Comparison of ENCODE assay signal across 1 cellular context in the genomic region with DNA sequence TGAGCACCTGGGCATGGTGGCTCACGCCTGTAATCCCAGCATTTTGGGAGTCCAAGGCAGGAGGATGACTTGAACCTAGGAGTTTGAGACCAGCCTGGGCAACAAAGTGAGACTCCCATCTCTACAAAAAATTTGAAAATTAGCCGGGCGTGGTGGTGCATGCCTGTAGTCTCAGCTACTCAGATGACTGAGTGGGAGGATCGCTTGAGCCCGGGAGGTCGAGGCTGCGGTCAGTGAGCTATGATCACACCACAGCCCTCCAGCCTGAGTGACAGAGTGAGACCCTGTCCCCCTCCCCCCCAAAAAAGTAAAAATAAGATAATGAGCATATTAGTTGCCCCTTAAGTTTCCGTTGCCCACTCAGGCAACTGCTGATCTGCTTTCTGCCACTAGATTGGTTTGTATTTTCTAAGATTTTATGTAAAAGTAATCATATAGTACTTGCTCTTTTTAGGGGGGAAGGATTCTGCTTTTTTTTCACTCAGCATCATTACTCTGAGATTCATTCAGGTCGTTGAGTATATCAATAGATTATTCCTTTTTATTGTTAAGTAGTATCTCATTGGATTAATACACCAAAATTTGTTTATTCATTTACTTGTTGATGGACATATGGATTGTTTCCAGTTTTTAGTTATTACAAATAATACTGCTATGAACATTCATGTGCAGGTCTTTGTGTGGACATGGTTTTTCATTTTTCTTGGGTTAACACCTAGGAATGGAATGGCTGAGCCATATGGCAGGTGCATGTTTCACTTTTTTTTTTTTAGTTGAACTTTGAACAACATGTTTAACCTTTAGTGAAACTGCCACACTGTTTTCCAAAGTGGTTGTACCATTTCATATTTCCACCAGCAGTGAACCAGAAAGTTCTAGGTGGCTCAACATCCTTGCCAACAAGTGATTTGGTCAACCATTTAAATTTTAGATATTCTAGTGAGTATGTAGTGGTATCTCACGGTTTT.
TF ChIP-seq lines count a peak whose summit lies in the region.

No MANE protein-coding gene starts in this region.

TF ChIP-seq in K562, 482 proteins besides CTCF, POLR2A, EP300 and RAD21 (continued from another document):
- TF ChIP-seq, protein P1, sequence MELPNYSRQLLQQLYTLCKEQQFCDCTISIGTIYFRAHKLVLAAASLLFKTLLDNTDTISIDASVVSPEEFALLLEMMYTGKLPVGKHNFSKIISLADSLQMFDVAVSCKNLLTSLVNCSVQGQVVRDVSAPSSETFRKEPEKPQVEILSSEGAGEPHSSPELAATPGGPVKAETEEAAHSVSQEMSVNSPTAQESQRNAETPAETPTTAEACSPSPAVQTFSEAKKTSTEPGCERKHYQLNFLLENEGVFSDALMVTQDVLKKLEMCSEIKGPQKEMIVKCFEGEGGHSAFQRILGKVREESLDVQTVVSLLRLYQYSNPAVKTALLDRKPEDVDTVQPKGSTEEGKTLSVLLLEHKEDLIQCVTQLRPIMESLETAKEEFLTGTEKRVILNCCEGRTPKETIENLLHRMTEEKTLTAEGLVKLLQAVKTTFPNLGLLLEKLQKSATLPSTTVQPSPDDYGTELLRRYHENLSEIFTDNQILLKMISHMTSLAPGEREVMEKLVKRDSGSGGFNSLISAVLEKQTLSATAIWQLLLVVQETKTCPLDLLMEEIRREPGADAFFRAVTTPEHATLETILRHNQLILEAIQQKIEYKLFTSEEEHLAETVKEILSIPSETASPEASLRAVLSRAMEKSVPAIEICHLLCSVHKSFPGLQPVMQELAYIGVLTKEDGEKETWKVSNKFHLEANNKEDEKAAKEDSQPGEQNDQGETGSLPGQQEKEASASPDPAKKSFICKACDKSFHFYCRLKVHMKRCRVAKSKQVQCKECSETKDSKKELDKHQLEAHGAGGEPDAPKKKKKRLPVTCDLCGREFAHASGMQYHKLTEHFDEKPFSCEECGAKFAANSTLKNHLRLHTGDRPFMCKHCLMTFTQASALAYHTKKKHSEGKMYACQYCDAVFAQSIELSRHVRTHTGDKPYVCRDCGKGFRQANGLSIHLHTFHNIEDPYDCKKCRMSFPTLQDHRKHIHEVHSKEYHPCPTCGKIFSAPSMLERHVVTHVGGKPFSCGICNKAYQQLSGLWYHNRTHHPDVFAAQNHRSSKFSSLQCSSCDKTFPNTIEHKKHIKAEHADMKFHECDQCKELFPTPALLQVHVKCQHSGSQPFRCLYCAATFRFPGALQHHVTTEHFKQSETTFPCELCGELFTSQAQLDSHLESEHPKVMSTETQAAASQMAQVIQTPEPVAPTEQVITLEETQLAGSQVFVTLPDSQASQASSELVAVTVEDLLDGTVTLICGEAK (IDR thresholded peaks at IDR 0.05), result no peak
- TF ChIP-seq, protein P1 (CRISPR knock-in tag; IDR thresholded peaks at IDR 0.05), result no peak
- TF ChIP-seq EGR1 (conservative IDR thresholded peaks at IDR 0.05) (peak; percentile 26; the same call in 1 of the 2 replicates), TGIF2 (CRISPR knock-in tag; IDR thresholded peaks at IDR 0.05) (no peak)
TF ChIP-seq in K562: peak in this region for 2.
